In genomic region chr2:163736433-163737168, GRCh38 we compare ENCODE assay signal across 8 cellular contexts. TPM values are rescaled to one million over a fixed set of nuclear protein-coding genes. Genes with fewer than 3 reads are reported as not detected.
DNase-seq lines count a peak whose midpoint lies in the region; ATAC-seq and TF ChIP-seq lines count a peak whose summit lies in the region.

No MANE protein-coding gene starts in this region.

- H4K91ac ChIP-seq in neuronal stem cell (ENCODE audit: low read depth, low read length, poor library complexity), result no peak overlapping the region

- DNase-seq in SK-MEL-5 (ENCODE audit: low read depth, low spot score) (peak; percentile 60), neuronal stem cell (ENCODE audit: low spot score) (peak; percentile 79)
- no peak for DNase-seq in activated CD4-positive, alpha-beta T cell treated with anti-CD3 and anti-CD28 coated beads, Interleukin-2, amount 10 ng/mL, durations not matched to agents 24 days and 14 days
- no peak for DNase-seq in stimulated activated naive CD4-positive, alpha-beta T cell (lab: John Stamatoyannopoulos, UW)

- H3K27me3 Mint-ChIP-seq in activated CD4-positive, alpha-beta T cell treated with anti-CD3 and anti-CD28 coated beads, Interleukin-2, amount 10 ng/mL, durations not matched to agents 24 days and 14 days, result peaks cover 23% of the 10 kb centered on the region

- peaks cover 9% of the 10 kb centered on the region for H3K4me1 ChIP-seq in HEK293 (ENCODE audit: control insufficient read depth, insufficient read depth, low read length)
- peaks cover 0 to 9% (median 0%) of the 10 kb centered on the region in 3 donors for H3K4me1 ChIP-seq in gastroesophageal sphincter
- peaks cover 1 to 11% of the 10 kb centered on the region in 2 donors for H3K4me1 ChIP-seq in neuronal stem cell (ENCODE audit: control insufficient read depth in 2 of 2, insufficient read depth in 1 of 2, low read depth in 1 of 2, low read length in 2 of 2)

- no peaks in the 10 kb centered on the region for H3K9me3 ChIP-seq in HEK293 (ENCODE audit: control insufficient read depth, insufficient read depth, low read depth, low read length)
- no peaks in the 10 kb centered on the region for H3K9me3 ChIP-seq in gastroesophageal sphincter
- no peaks in the 10 kb centered on the region for H3K9me3 ChIP-seq in neuronal stem cell (replicated peaks in 1 of 2; ENCODE audit: control insufficient read depth in 2 of 2, insufficient read depth in 1 of 2, low read depth in 1 of 2, low read length in 2 of 2)

- CTCF ChIA-PET in HEK293 (lab: Yijun Ruan, JAX), result interaction anchor here (0.6 to 1.1 kb wide), 3 partner anchors 39 to 581 kb away, joined by 3 read pairs; no protein-coding TSS in a partner anchor

- H3K27me3 ChIP-seq in gastroesophageal sphincter, result no peaks in the 10 kb centered on the region
- H3K27me3 ChIP-seq in neuronal stem cell (ENCODE audit: control insufficient read depth in 3 of 3, insufficient read depth in 3 of 3, low read depth in 1 of 3, low read length in 3 of 3), result no peaks in the 10 kb centered on the region

- TF ChIP-seq POLR2A in gastroesophageal sphincter (IDR thresholded peaks at IDR 0.05), result no peak

- peak overlapping the region; percentile 62 for H2AFZ ChIP-seq in neuronal stem cell (ENCODE audit: low read length)

- peak overlapping the region; percentile 56 for H3K14ac ChIP-seq in neuronal stem cell (ENCODE audit: low read length)

- H3K9me3 Mint-ChIP-seq in activated CD4-positive, alpha-beta T cell treated with anti-CD3 and anti-CD28 coated beads, Interleukin-2, amount 10 ng/mL, durations not matched to agents 24 days and 14 days, result no peaks in the 10 kb centered on the region

- H2BK5ac ChIP-seq in neuronal stem cell (ENCODE audit: low read length), result peak overlapping the region; percentile 99

- peak overlapping the region; percentile 100 for H3K18ac ChIP-seq in neuronal stem cell (ENCODE audit: low read length)

- no peak overlapping the region for H3K27ac Mint-ChIP-seq in activated CD4-positive, alpha-beta T cell treated with anti-CD3 and anti-CD28 coated beads, Interleukin-2, amount 10 ng/mL, durations not matched to agents 24 days and 14 days

- H3K4me2 ChIP-seq in neuronal stem cell (ENCODE audit: insufficient read depth, low read length, poor library complexity, severe bottlenecking), result peak overlapping the region; percentile 77

- WGBS in gastroesophageal sphincter (ENCODE audit: low coverage in 1 of 2), 2 donors, result no CpG with 5 or more reads among the region's 53 CpGs
- no CpG with 5 or more reads among the region's 53 CpGs for WGBS in neuronal stem cell (ENCODE audit: extremely low coverage in 2 of 2, insufficient read length in 2 of 2, insufficient replicate concordance in 1 of 2), 2 donors

- H3K36me3 Mint-ChIP-seq in activated CD4-positive, alpha-beta T cell treated with anti-CD3 and anti-CD28 coated beads, Interleukin-2, amount 10 ng/mL, durations not matched to agents 24 days and 14 days (ENCODE audit: low read depth), result peaks cover 2% of the 10 kb centered on the region

- in situ Hi-C loops in SK-MEL-5 (cut with HindIII; ENCODE audit: low pct_unique_long_range_greater_than_20kb, low sequenced_read_pairs), result no loop called here

- peak overlapping the region; percentile 85 for H2BK15ac ChIP-seq in neuronal stem cell (ENCODE audit: low read length)

- H3K4me3 Mint-ChIP-seq in activated CD4-positive, alpha-beta T cell treated with anti-CD3 and anti-CD28 coated beads, Interleukin-2, amount 10 ng/mL, durations not matched to agents 24 days and 14 days, result no peak overlapping the region

- peak overlapping the region; percentile 90 for H2BK12ac ChIP-seq in neuronal stem cell (ENCODE audit: low read length)

- H3K23ac ChIP-seq in neuronal stem cell (ENCODE audit: low read depth, low read length, poor library complexity), result peak overlapping the region; percentile 85

- H3K4me3 ChIP-seq in HEK293 (ENCODE audit: low read depth, low read length), result peak overlapping the region; percentile 86
- H3K4me3 ChIP-seq in gastroesophageal sphincter, result peak overlapping the region; percentile 63 to 77
- H3K4me3 ChIP-seq in neuronal stem cell (ENCODE audit: low read length in 2 of 2), result peak overlapping the region; percentile 67 to 92

- peak; percentile 49 for TF ChIP-seq CTCF in HEK293 (tag by site-specific recombination; IDR thresholded peaks at IDR 0.05)
- peak in 1 of 4 experiments; percentile 38 for TF ChIP-seq CTCF in gastroesophageal sphincter (IDR thresholded peaks at IDR 0.05)

- H3K36me3 ChIP-seq in HEK293 (ENCODE audit: control insufficient read depth in 2 of 2, insufficient read depth in 1 of 2, low read length in 2 of 2), result no peaks in the 10 kb centered on the region
- no peaks in the 10 kb centered on the region for H3K36me3 ChIP-seq in gastroesophageal sphincter
- no peaks in the 10 kb centered on the region for H3K36me3 ChIP-seq in neuronal stem cell (replicated peaks in 1 of 2; ENCODE audit: control insufficient read depth in 2 of 2, insufficient read depth in 2 of 2, low read length in 2 of 2)

- peak overlapping the region; percentile 87 for H3K27ac ChIP-seq in HEK293 (ENCODE audit: extremely low read depth, low read depth, low read length)
- H3K27ac ChIP-seq in gastroesophageal sphincter, result peak overlapping the region; percentile 86 to 97 (median 94)
- H3K27ac ChIP-seq in neuronal stem cell (replicated peaks; ENCODE audit: low read length), result peak overlapping the region; percentile 99

- H4K8ac ChIP-seq in neuronal stem cell (ENCODE audit: low read depth, low read length), result no peak overlapping the region

- ATAC-seq in gastroesophageal sphincter, result peak; percentile 59
- no peak for ATAC-seq in HG02938 (IDR thresholded peaks at IDR 0.05; ENCODE audit: unreplicated experiment)
- ATAC-seq in HG02588 (IDR thresholded peaks at IDR 0.05; ENCODE audit: unreplicated experiment), result no peak

- no peak for TF ChIP-seq EP300 in gastroesophageal sphincter (IDR thresholded peaks at IDR 0.05)

- H3K4ac ChIP-seq in neuronal stem cell (ENCODE audit: low read length), result peak overlapping the region; percentile 89

- H3K9ac ChIP-seq in neuronal stem cell (ENCODE audit: low read depth, low read length, poor library complexity), result peak overlapping the region; percentile 94

- no peaks in the 10 kb centered on the region for H3K79me1 ChIP-seq in neuronal stem cell (ENCODE audit: low read depth, low read length)

- POLR2A ChIA-PET in HEK293 (lab: Yijun Ruan, JAX), result interaction anchor here (1.1 to 1.6 kb wide), 3 partner anchors 9 to 37 kb away, joined by 3 to 5 read pairs (median 4); no protein-coding TSS in a partner anchor

- H2BK120ac ChIP-seq in neuronal stem cell (ENCODE audit: low read depth, low read length), result peak overlapping the region; percentile 100

- H3K4me1 Mint-ChIP-seq in activated CD4-positive, alpha-beta T cell treated with anti-CD3 and anti-CD28 coated beads, Interleukin-2, amount 10 ng/mL, durations not matched to agents 24 days and 14 days, result no peaks in the 10 kb centered on the region

- H2AK5ac ChIP-seq in neuronal stem cell (ENCODE audit: low read depth, low read length), result peak overlapping the region; percentile 100

- intact Hi-C loops in activated CD4-positive, alpha-beta T cell treated with anti-CD3 and anti-CD28 coated beads, Interleukin-2, amount 10 ng/mL, durations not matched to agents 24 days and 14 days (cut with micrococcal nuclease), result no loop called here

TF ChIP-seq in HEK293, 187 proteins besides CTCF, POLR2A, EP300 and RAD21 (continues in another document):
- TF ChIP-seq ZNF223 (tag by site-specific recombination; IDR thresholded peaks at IDR 0.05) (0 out of 2 replicates have a peak, but pooled peaks have one; percentile 60), GLIS2 (tag by site-specific recombination; IDR thresholded peaks at IDR 0.05) (peak; percentile 89), ZNF623 (tag by site-specific recombination; IDR thresholded peaks at IDR 0.05) (0 out of 2 replicates have a peak, but pooled peaks have one; percentile 9), ZNF692 (tag by site-specific recombination; IDR thresholded peaks at IDR 0.05) (no peak), INSM2 (tag by site-specific recombination; IDR thresholded peaks at IDR 0.05) (no peak), ZNF354C (tag by site-specific recombination; IDR thresholded peaks at IDR 0.05; ENCODE audit: borderline replicate concordance, low read depth) (no peak), EGR2 (tag by site-specific recombination; IDR thresholded peaks at IDR 0.05; ENCODE audit: low read depth) (0 out of 2 replicates have a peak, but pooled peaks have one; percentile 6), YY1 (tag by site-specific recombination; IDR thresholded peaks at IDR 0.05) (no peak), ZBTB48 (tag by site-specific recombination; IDR thresholded peaks at IDR 0.05) (0 out of 2 replicates have a peak, but pooled peaks have one; percentile 7)

RNA-seq across cellular contexts. Expression of gene FIGN, which starts 0.8 kb away (rescaled TPM):
- total RNA-seq in SK-MEL-5 (2014; rRNA removed; shearing (Covaris generic)), result 2.0 and 2.3 TPM in 2 replicates
- 1.9 and 2.5 TPM in 2 replicates for polyA plus RNA-seq in SK-MEL-5 (2015; cell fraction: cytosol; rRNA removed)
- polyA plus RNA-seq in SK-MEL-5 (2015; cell fraction: nucleus; rRNA removed), result 7.1 and 15.1 TPM in 2 replicates
- total RNA-seq in gastroesophageal sphincter, result 10 to 100 TPM in 2 of 4 donors, 1 to 10 TPM in 2; 5.0 to 17.5 (median 10.2) TPM
- polyA plus RNA-seq in neuronal stem cell (2013, experiment 1 of 2), result 31.0 TPM
- polyA plus RNA-seq in neuronal stem cell (2013, experiment 2 of 2), result 31.9 TPM
- total RNA-seq in activated CD4-positive, alpha-beta T cell treated with anti-CD3 and anti-CD28 coated beads, Interleukin-2, amount 10 ng/mL, durations not matched to agents 24 days and 14 days, result not detected in 2 replicates

Comparison
In these comparisons a context has a peak if more than half of its experiments do, and no peak if none do; other contexts are left out.
1. DNase-seq: peak in SK-MEL-5 (single experiment) and neuronal stem cell (single experiment); none in activated CD4-positive, alpha-beta T cell treated with anti-CD3 and anti-CD28 coated beads, Interleukin-2, amount 10 ng/mL, durations not matched to agents 24 days and 14 days (single experiment) and stimulated activated naive CD4-positive, alpha-beta T cell (0 of 6).
2. Peak in every context shown above with its lines, with median percentiles within 50 percentile points of each other: H3K27ac ChIP-seq and H3K4me3 ChIP-seq.